In the genomic region with DNA sequence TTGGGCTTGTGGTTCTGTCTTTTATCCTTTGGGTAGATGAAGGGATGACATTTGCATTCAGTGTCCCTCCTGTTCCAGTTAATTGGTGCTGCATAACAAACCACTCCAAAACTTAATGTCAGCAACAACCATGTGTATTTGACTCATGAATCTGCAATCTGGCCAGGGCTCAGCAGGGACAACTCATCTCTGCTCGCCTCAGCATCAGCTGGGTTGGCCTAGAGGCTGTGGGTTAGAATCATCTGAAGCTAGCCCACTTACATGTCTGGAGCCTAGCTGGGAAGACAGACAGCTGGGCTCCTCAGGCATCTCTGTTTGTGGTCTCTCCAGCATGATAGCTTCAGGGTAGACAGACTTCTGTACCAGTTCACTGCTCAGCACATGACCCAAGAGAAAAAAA, we compare ENCODE assay signal across 1 cellular context.
TF ChIP-seq lines count a peak whose summit lies in the region.

No MANE protein-coding gene starts in this region.

TF ChIP-seq in SK-N-SH treated with all-trans-retinoic acid at 6 μM for 48 hours, 23 proteins besides CTCF, POLR2A, EP300 and RAD21 (continued from another document):
- no peak for TF ChIP-seq CSRNP3 (CRISPR knock-in tag; IDR thresholded peaks at IDR 0.05)
- TF ChIP-seq BACH2 (CRISPR knock-in tag; IDR thresholded peaks at IDR 0.05; ENCODE audit: borderline replicate concordance): no peak
- TF ChIP-seq ZFP3 (CRISPR knock-in tag; IDR thresholded peaks at IDR 0.05): no peak
- no peak for TF ChIP-seq PPARA (CRISPR knock-in tag; IDR thresholded peaks at IDR 0.05; ENCODE audit: borderline replicate concordance)
- TF ChIP-seq ZNF565 (CRISPR knock-in tag; conservative IDR thresholded peaks at IDR 0.05; ENCODE audit: low read depth): no peak
TF ChIP-seq in SK-N-SH treated with all-trans-retinoic acid at 6 μM for 48 hours: peak in this region for 0.
